Comparison of ENCODE assay signal across 19 cellular contexts in genomic region chr17:8476741-8477140, GRCh38. TPM values are rescaled to one million over a fixed set of nuclear protein-coding genes. Genes with fewer than 3 reads are reported as not detected.
DNase-seq lines count a peak whose midpoint lies in the region; ATAC-seq, FAIRE-seq and TF ChIP-seq lines count a peak whose summit lies in the region.
"Had no signal": no experiment of that assay in that cellular context is flagged by ENCODE, and none has a peak within 500 bp of the region (broad histone marks: within the 10 kb centered on the region; RNA-seq: fewer than 3 reads in every experiment).

No MANE protein-coding gene starts in this region.

- 96% methylated on average over 19 of the region's 22 CpGs for WGBS in GM12878 (ENCODE audit: insufficient coverage, insufficient replicate concordance, low lambda C conversion rate, missing lambda C conversion rate)

- no peak overlapping the region for H3K27ac Mint-ChIP-seq in activated naive CD4-positive, alpha-beta T cell treated with anti-CD3 and anti-CD28 coated beads, Interleukin-2, amount 50 U/mL, for 72 hours
- H3K27ac Mint-ChIP-seq: CD8-positive, alpha-beta T cell had no signal

- H4K20me1 ChIP-seq in GM12878 (ENCODE audit: control insufficient read depth, insufficient read depth) = no peaks in the 10 kb centered on the region; the same call in 1 of the 2 replicates

- intact Hi-C loops in GM12878 (cut with micrococcal nuclease; ENCODE audit: unreplicated experiment) = no loop called here

- BruUV-seq in GM12878 (replicated peaks; lab: Mats Ljungman, UMichigan) = no TSS peak

- H3K27me3 ChIP-seq in GM12878 (replicated peaks in 1 of 2; ENCODE audit: control insufficient read depth in 2 of 2, insufficient read depth in 2 of 2, low read length in 1 of 2) = no peaks in the 10 kb centered on the region
- H3K27me3 ChIP-seq in thoracic aorta (replicated peaks; ENCODE audit: insufficient read depth) = no peaks in the 10 kb centered on the region

- TF ChIP-seq CTCF in GM12878 (IDR thresholded peaks at IDR 0.05 in 2 of 3, conservative IDR thresholded peaks at IDR 0.05 in 1 of 3; ENCODE audit: control insufficient read depth in 2 of 3, extremely low read depth in 1 of 3, insufficient read depth in 1 of 3, low read depth in 3 of 3, low read length in 3 of 3) = no peak
- TF ChIP-seq CTCF in thoracic aorta (IDR thresholded peaks at IDR 0.05) = no peak

- RAD21 ChIA-PET in GM12878 (lab: Charles Lee; ENCODE audit: unreplicated experiment) = no interaction called here

- no peak for TF ChIP-seq RAD21 in GM12878 (IDR thresholded peaks at IDR 0.05; ENCODE audit: insufficient read depth, low read depth, low read length)

- POLR2A ChIA-PET in GM12878 (lab: Charles Lee) = interaction anchor here (1.0 kb wide), 1 partner anchor 11 kb away, joined by 3 read pairs; no protein-coding TSS in a partner anchor

- SMC1A ChIA-PET in GM12878 (lab: Charles Lee; ENCODE audit: uncharacterized antibody, unreplicated experiment) = no interaction called here

- peaks cover 13 to 15% of the 10 kb centered on the region in 2 experiments; a peak in 3 of 4 replicates for H3K36me3 ChIP-seq in GM12878 (ENCODE audit: control insufficient read depth in 2 of 2, insufficient read depth in 2 of 2, low read length in 1 of 2)
- peaks cover 75% of the 10 kb centered on the region for H3K36me3 ChIP-seq in thoracic aorta

- no peak overlapping the region for H3K9ac ChIP-seq in GM12878 (ENCODE audit: control insufficient read depth, insufficient read depth, low read length)
- H3K9ac ChIP-seq: GM23248 had no signal

- 0 out of 2 replicates have a peak, but pooled peaks have one; percentile 30 for TF ChIP-seq POLR2A in GM12878 (IDR thresholded peaks at IDR 0.05; ENCODE audit: low read depth, low read length)

- CTCF ChIA-PET in GM12878 (lab: Yijun Ruan, JAX) = interaction anchor here (1.1 kb wide), 1 partner anchor 10 kb away, joined by 3 read pairs; no protein-coding TSS in a partner anchor

- H3K79me2 ChIP-seq in GM12878 (ENCODE audit: control insufficient read depth, insufficient read depth, low read length) = no peaks in the 10 kb centered on the region

- no peaks in the 10 kb centered on the region for H3K9me3 Mint-ChIP-seq in activated naive CD4-positive, alpha-beta T cell treated with anti-CD3 and anti-CD28 coated beads, Interleukin-2, amount 50 U/mL, for 72 hours
- H3K9me3 Mint-ChIP-seq: CD8-positive, alpha-beta T cell had no signal

- no peak for TF ChIP-seq EP300 in GM12878 (IDR thresholded peaks at IDR 0.05; ENCODE audit: borderline replicate concordance in 1 of 2, control insufficient read depth in 1 of 2, low read depth in 2 of 2, low read length in 2 of 2)

- H3K27ac ChIP-seq in GM12878 (ENCODE audit: control insufficient read depth, insufficient read depth) (no peak overlapping the region), thoracic aorta (peak overlapping the region; percentile 4 to 48)
- H3K27ac ChIP-seq: 22Rv1, GM23248, HL-60 had no signal

- in situ Hi-C loops in GM12878 (cut with MboI) = no loop called here

- no peak overlapping the region for H2AFZ ChIP-seq in GM12878 (ENCODE audit: control insufficient read depth, low read depth, low read length)
- H2AFZ ChIP-seq: GM23248 had no signal

- FAIRE-seq in GM12878 (lab: Jason Lieb, UNC) = no peak
- FAIRE-seq: D721Med, G401.6, H54 had no signal

- H3K36me3 Mint-ChIP-seq in activated naive CD4-positive, alpha-beta T cell treated with anti-CD3 and anti-CD28 coated beads, Interleukin-2, amount 50 U/mL, for 72 hours = peaks cover 13 to 20% of the 10 kb centered on the region in 2 donors

- DNase-seq in activated CD8-positive, alpha-beta memory T cell treated with anti-CD3 and anti-CD28 coated beads for 24 hours = peak; percentile 35
- DNase-seq in activated CD8-positive, alpha-beta memory T cell treated with anti-CD3 and anti-CD28 coated beads, Interleukin-2, amount 50 U/mL, for 48 hours = no peak
- DNase-seq in GM12878 (ENCODE audit: low read depth, low spot score) (no peak), myocyte (ENCODE audit: low read depth) (peak; percentile 54), thoracic aorta (ENCODE audit: low spot score) (no peak)
- DNase-seq in activated naive CD4-positive, alpha-beta T cell treated with anti-CD3 and anti-CD28 coated beads, Interleukin-2, amount 50 U/mL, for 72 hours (ENCODE audit: low spot score in 2 of 2) = no peak
- DNase-seq: COR-L47, DMS153, DMS79 treated with DMSO at 0.1 percent for 48 hours, EL, GM23248 had no signal

- H3K4me1 ChIP-seq in GM12878 (ENCODE audit: control insufficient read depth, insufficient read depth, low read length) = no peaks in the 10 kb centered on the region
- H3K4me1 ChIP-seq in thoracic aorta (ENCODE audit: control insufficient read depth in 1 of 2, low read depth in 2 of 2) = peaks cover 9 to 60% of the 10 kb centered on the region in 2 donors

- no peak for ATAC-seq in GM12878
- ATAC-seq in thoracic aorta (ENCODE audit: insufficient number of reproducible peaks, low FRiP score, low read depth) = no peak
- no peak for ATAC-seq in HG02678 (IDR thresholded peaks at IDR 0.05; ENCODE audit: unreplicated experiment)
- no peak for ATAC-seq in activated naive CD4-positive, alpha-beta T cell treated with anti-CD3 and anti-CD28 coated beads, Interleukin-2, amount 50 U/mL, for 72 hours
- ATAC-seq in HG03565 (IDR thresholded peaks at IDR 0.05; ENCODE audit: unreplicated experiment) = no peak
- ATAC-seq: CD8-positive, alpha-beta T cell had no signal

- H3K9me3 ChIP-seq in GM12878 (replicated peaks; ENCODE audit: control insufficient read depth, insufficient read depth, low read length) (no peaks in the 10 kb centered on the region), thoracic aorta (no peaks in the 10 kb centered on the region)

- no peak overlapping the region for H3K4me2 ChIP-seq in GM12878 (ENCODE audit: control insufficient read depth, insufficient read depth)

- H3K4me3 ChIP-seq in GM12878 (no peak overlapping the region), thoracic aorta (no peak overlapping the region)
- H3K4me3 ChIP-seq: GM23248 had no signal

TF ChIP-seq in GM12878, 131 proteins besides CTCF, POLR2A, EP300 and RAD21 (continues in another document):
- no peak for TF ChIP-seq BHLHE40 (IDR thresholded peaks at IDR 0.05; ENCODE audit: borderline replicate concordance in 1 of 2, low read depth in 2 of 2, low read length in 1 of 2)
- TF ChIP-seq FOXM1 (IDR thresholded peaks at IDR 0.05; ENCODE audit: low read depth, low read length) = no peak
- TF ChIP-seq PML (IDR thresholded peaks at IDR 0.05; ENCODE audit: low read length) = no peak
- TF ChIP-seq RELB (IDR thresholded peaks at IDR 0.05; ENCODE audit: low read depth) = no peak
- no peak for TF ChIP-seq BCLAF1 (IDR thresholded peaks at IDR 0.05)

RNA-seq across cellular contexts. Expression of gene NDEL1, which starts 41.1 kb away (rescaled TPM):
- total RNA-seq in GM12878 (2013; cell fraction: nucleolus; rRNA removed) = 133 and 147 TPM in 2 replicates
- total RNA-seq in GM12878 (2014; rRNA removed) (24.8 and 24.9 TPM in 2 replicates), GM12878 (2014; rRNA removed; fragmentation: Illumina TruSeq; extraction: Trizol) (26.4 and 31.9 TPM in 2 replicates), GM12878 (2021) (32.1 and 36.9 TPM in 2 replicates), myocyte (71.1 and 74.7 TPM in 2 replicates), thoracic aorta (100 to 1,000 TPM; 110 to 113 TPM)
- 18.3 TPM for polyA plus RNA-seq in GM12878 (2011; ENCODE audit: low read depth)
- polyA plus RNA-seq in GM12878 (2011; rRNA removed) (41.5 and 60.1 TPM in 2 replicates), GM12878 (2014; fragmentation: Illumina TruSeq; extraction: Trizol) (30.5 and 40.3 TPM in 2 replicates), GM12878 (2014; fragmentation: Nextera tagmentation; extraction: Ambion mirVana) (1 to 10 TPM in 1 of 2 experiments, under 1 TPM in 1; 0.72 to 1.9 TPM), GM12878 (2014; rRNA removed) (27.0 and 33.0 TPM in 2 replicates), GM12878 (2016; fragmentation: Nextera tagmentation; extraction: Ambion mirVana) (10 to 100 TPM; 29.1 to 29.4 TPM)
- polyA plus RNA-seq in GM12878 (2011; cell fraction: cytosol; rRNA removed) = 35.6 and 41.7 TPM in 2 replicates
- 50.2 and 53.2 TPM in 2 replicates for polyA plus RNA-seq in GM12878 (2011; cell fraction: nucleus; rRNA removed)
- polyA plus RNA-seq in GM12878 (2012) = 25.3 and 28.5 TPM in 2 replicates
- polyA minus RNA-seq in GM12878 (2011; rRNA and poly(A)+ RNA removed) = 38.0 and 43.8 TPM in 2 replicates
- 11.9 and 20.2 TPM in 2 replicates for polyA minus RNA-seq in GM12878 (2011; cell fraction: cytosol; rRNA and poly(A)+ RNA removed)
- 35.8 and 62.6 TPM in 2 replicates for polyA minus RNA-seq in GM12878 (2011; cell fraction: nucleus; rRNA and poly(A)+ RNA removed)
- polyA plus RNA-seq in myocyte (2012) = 58.5 TPM
- 10 to 100 TPM; 68.1 to 72.4 TPM for total RNA-seq in activated naive CD4-positive, alpha-beta T cell treated with anti-CD3 and anti-CD28 coated beads, Interleukin-2, amount 50 U/mL, for 72 hours

Comparison
In these comparisons a context has a peak if more than half of its experiments do, and no peak if none do; other contexts are left out.
1. DNase-seq: peak in activated CD8-positive, alpha-beta memory T cell treated with anti-CD3 and anti-CD28 coated beads for 24 hours (single experiment) and myocyte (single experiment); none in activated CD8-positive, alpha-beta memory T cell treated with anti-CD3 and anti-CD28 coated beads, Interleukin-2, amount 50 U/mL, for 48 hours (single experiment), GM12878 (single experiment), thoracic aorta (single experiment) and activated naive CD4-positive, alpha-beta T cell treated with anti-CD3 and anti-CD28 coated beads, Interleukin-2, amount 50 U/mL, for 72 hours (0 of 2).